ENCODE assay signal across 1 cellular context in the genomic region with DNA sequence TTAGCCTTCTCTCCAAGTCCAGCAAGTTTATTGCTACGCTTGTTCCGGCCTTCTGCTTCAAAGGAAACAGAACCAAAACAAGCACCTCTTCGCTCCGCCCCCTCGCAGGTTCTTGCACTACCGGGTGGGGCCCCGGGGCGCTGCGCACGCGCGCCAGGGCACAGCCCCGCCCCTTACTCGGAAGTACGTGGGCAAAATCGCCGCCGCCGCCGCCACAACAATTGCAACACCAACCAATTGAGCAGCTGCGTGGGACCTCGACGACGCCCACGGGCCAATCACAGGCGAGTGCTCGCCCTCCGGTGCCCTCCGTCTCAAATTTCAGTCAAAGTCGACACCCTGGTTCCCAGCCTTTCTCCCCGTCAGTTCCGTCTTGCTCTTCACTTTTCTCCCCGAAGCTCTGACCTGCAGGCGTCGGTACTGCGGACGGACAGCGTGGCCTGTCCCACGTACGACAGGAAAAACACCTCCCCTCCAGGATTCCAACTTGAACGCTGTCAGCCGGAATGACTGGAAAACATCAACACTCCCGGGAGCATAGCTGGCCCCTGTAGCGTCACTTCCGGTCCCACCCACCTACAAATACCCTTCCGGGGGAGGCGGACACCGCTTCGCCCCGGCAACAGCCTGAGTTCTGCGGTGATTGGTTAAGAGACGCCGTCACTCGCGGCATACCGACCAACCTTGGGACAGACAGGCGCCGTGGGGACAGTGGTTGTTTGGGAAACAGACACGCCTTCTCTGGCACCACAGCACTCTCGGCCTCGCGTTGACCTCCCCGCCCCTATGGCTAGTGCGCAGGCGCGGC.
A peak's percentile ranks its signal among the peaks of the same experiment; 100 is the strongest.
TF ChIP-seq lines count a peak whose summit lies in the region.

No MANE protein-coding gene starts in this region.

TF ChIP-seq in GM12878, 131 proteins besides CTCF, POLR2A, EP300 and RAD21 (continues in another document):
- TF ChIP-seq NR2C1 (IDR thresholded peaks at IDR 0.05) = peak; percentile 88
- TF ChIP-seq NFIC (IDR thresholded peaks at IDR 0.05; ENCODE audit: low read depth, low read length) = no peak
- peak; percentile 72 for TF ChIP-seq SMAD1 (IDR thresholded peaks at IDR 0.05; ENCODE audit: low read depth, partially characterized antibody)
- TF ChIP-seq PML (IDR thresholded peaks at IDR 0.05; ENCODE audit: low read length) = peak; percentile 57; the same call in 1 of the 2 replicates
- TF ChIP-seq ZZZ3 (IDR thresholded peaks at IDR 0.05; ENCODE audit: control insufficient read depth, insufficient read length, low read depth) = no peak
- no peak for TF ChIP-seq IKZF2 (IDR thresholded peaks at IDR 0.05)
- peak; percentile 89 for TF ChIP-seq CREM (IDR thresholded peaks at IDR 0.05; ENCODE audit: low read depth)
- TF ChIP-seq MEF2B (IDR thresholded peaks at IDR 0.05; ENCODE audit: partially characterized antibody, poor library complexity, severe bottlenecking) = peak; percentile 20
- TF ChIP-seq CREB1 (IDR thresholded peaks at IDR 0.05; ENCODE audit: low read depth) = peak; percentile 91
- TF ChIP-seq, protein P1, sequence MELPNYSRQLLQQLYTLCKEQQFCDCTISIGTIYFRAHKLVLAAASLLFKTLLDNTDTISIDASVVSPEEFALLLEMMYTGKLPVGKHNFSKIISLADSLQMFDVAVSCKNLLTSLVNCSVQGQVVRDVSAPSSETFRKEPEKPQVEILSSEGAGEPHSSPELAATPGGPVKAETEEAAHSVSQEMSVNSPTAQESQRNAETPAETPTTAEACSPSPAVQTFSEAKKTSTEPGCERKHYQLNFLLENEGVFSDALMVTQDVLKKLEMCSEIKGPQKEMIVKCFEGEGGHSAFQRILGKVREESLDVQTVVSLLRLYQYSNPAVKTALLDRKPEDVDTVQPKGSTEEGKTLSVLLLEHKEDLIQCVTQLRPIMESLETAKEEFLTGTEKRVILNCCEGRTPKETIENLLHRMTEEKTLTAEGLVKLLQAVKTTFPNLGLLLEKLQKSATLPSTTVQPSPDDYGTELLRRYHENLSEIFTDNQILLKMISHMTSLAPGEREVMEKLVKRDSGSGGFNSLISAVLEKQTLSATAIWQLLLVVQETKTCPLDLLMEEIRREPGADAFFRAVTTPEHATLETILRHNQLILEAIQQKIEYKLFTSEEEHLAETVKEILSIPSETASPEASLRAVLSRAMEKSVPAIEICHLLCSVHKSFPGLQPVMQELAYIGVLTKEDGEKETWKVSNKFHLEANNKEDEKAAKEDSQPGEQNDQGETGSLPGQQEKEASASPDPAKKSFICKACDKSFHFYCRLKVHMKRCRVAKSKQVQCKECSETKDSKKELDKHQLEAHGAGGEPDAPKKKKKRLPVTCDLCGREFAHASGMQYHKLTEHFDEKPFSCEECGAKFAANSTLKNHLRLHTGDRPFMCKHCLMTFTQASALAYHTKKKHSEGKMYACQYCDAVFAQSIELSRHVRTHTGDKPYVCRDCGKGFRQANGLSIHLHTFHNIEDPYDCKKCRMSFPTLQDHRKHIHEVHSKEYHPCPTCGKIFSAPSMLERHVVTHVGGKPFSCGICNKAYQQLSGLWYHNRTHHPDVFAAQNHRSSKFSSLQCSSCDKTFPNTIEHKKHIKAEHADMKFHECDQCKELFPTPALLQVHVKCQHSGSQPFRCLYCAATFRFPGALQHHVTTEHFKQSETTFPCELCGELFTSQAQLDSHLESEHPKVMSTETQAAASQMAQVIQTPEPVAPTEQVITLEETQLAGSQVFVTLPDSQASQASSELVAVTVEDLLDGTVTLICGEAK (IDR thresholded peaks at IDR 0.05; ENCODE audit: borderline replicate concordance) = peak; percentile 93
- peak; percentile 58 for TF ChIP-seq FOXK2 (IDR thresholded peaks at IDR 0.05)
- TF ChIP-seq RFX5 (IDR thresholded peaks at IDR 0.05; ENCODE audit: low read depth, low read length) = peak; percentile 88
- no peak for TF ChIP-seq CBX3 (IDR thresholded peaks at IDR 0.05; ENCODE audit: borderline replicate concordance, low read depth)
- peak; percentile 66 for TF ChIP-seq TAF1 (IDR thresholded peaks at IDR 0.05; ENCODE audit: borderline replicate concordance, low read depth, low read length)
- TF ChIP-seq, protein P2, sequence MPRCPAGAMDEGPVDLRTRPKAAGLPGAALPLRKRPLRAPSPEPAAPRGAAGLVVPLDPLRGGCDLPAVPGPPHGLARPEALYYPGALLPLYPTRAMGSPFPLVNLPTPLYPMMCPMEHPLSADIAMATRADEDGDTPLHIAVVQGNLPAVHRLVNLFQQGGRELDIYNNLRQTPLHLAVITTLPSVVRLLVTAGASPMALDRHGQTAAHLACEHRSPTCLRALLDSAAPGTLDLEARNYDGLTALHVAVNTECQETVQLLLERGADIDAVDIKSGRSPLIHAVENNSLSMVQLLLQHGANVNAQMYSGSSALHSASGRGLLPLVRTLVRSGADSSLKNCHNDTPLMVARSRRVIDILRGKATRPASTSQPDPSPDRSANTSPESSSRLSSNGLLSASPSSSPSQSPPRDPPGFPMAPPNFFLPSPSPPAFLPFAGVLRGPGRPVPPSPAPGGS (IDR thresholded peaks at IDR 0.05; ENCODE audit: borderline replicate concordance, insufficient read depth, low read depth, low read length, poor library complexity, severe bottlenecking) = no peak
- peak; percentile 84 for TF ChIP-seq NBN (IDR thresholded peaks at IDR 0.05)
- peak; percentile 50 for TF ChIP-seq NR2F1 (conservative IDR thresholded peaks at IDR 0.05)
- TF ChIP-seq KAT2A (conservative IDR thresholded peaks at IDR 0.05; ENCODE audit: control insufficient read depth, low read depth, low read length) = no peak
- no peak for TF ChIP-seq JUNB (IDR thresholded peaks at IDR 0.05)
- TF ChIP-seq SIN3A (IDR thresholded peaks at IDR 0.05; ENCODE audit: low read depth, low read length) = peak; percentile 61; the same call in 1 of the 2 replicates
- no peak for TF ChIP-seq TCF12 (IDR thresholded peaks at IDR 0.05; ENCODE audit: low read depth, low read length)
- TF ChIP-seq MEF2A (IDR thresholded peaks at IDR 0.05; ENCODE audit: insufficient read depth, low read depth, low read length) = no peak
- no peak; the same call in 1 of the 2 replicates for TF ChIP-seq RUNX3 (IDR thresholded peaks at IDR 0.05; ENCODE audit: low read length)
- no peak for TF ChIP-seq ETV6 (conservative IDR thresholded peaks at IDR 0.05 in 1 of 2, IDR thresholded peaks at IDR 0.05 in 1 of 2; ENCODE audit: borderline replicate concordance in 1 of 2, low read depth in 1 of 2)
- TF ChIP-seq, protein P3, sequence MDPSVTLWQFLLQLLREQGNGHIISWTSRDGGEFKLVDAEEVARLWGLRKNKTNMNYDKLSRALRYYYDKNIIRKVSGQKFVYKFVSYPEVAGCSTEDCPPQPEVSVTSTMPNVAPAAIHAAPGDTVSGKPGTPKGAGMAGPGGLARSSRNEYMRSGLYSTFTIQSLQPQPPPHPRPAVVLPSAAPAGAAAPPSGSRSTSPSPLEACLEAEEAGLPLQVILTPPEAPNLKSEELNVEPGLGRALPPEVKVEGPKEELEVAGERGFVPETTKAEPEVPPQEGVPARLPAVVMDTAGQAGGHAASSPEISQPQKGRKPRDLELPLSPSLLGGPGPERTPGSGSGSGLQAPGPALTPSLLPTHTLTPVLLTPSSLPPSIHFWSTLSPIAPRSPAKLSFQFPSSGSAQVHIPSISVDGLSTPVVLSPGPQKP (IDR thresholded peaks at IDR 0.05; ENCODE audit: low read depth, low read length) = peak; percentile 73
- no peak for TF ChIP-seq KDM1A (IDR thresholded peaks at IDR 0.05; ENCODE audit: borderline replicate concordance)
- no peak for TF ChIP-seq YBX1 (IDR thresholded peaks at IDR 0.05)
- peak; percentile 48; the same call in 1 of the 2 replicates for TF ChIP-seq CHD2 (IDR thresholded peaks at IDR 0.05; ENCODE audit: borderline replicate concordance, low read depth, low read length)
- no peak for TF ChIP-seq RCOR1 (conservative IDR thresholded peaks at IDR 0.05; ENCODE audit: low read depth, low read length)
- TF ChIP-seq, protein P4, sequence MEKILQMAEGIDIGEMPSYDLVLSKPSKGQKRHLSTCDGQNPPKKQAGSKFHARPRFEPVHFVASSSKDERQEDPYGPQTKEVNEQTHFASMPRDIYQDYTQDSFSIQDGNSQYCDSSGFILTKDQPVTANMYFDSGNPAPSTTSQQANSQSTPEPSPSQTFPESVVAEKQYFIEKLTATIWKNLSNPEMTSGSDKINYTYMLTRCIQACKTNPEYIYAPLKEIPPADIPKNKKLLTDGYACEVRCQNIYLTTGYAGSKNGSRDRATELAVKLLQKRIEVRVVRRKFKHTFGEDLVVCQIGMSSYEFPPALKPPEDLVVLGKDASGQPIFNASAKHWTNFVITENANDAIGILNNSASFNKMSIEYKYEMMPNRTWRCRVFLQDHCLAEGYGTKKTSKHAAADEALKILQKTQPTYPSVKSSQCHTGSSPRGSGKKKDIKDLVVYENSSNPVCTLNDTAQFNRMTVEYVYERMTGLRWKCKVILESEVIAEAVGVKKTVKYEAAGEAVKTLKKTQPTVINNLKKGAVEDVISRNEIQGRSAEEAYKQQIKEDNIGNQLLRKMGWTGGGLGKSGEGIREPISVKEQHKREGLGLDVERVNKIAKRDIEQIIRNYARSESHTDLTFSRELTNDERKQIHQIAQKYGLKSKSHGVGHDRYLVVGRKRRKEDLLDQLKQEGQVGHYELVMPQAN (conservative IDR thresholded peaks at IDR 0.05) = peak; percentile 62; the same call in 1 of the 2 replicates
- TF ChIP-seq RBBP5 (conservative IDR thresholded peaks at IDR 0.05) = no peak
- TF ChIP-seq GABPA (IDR thresholded peaks at IDR 0.05; ENCODE audit: low read depth) = peak; percentile 90
- TF ChIP-seq, protein P5, sequence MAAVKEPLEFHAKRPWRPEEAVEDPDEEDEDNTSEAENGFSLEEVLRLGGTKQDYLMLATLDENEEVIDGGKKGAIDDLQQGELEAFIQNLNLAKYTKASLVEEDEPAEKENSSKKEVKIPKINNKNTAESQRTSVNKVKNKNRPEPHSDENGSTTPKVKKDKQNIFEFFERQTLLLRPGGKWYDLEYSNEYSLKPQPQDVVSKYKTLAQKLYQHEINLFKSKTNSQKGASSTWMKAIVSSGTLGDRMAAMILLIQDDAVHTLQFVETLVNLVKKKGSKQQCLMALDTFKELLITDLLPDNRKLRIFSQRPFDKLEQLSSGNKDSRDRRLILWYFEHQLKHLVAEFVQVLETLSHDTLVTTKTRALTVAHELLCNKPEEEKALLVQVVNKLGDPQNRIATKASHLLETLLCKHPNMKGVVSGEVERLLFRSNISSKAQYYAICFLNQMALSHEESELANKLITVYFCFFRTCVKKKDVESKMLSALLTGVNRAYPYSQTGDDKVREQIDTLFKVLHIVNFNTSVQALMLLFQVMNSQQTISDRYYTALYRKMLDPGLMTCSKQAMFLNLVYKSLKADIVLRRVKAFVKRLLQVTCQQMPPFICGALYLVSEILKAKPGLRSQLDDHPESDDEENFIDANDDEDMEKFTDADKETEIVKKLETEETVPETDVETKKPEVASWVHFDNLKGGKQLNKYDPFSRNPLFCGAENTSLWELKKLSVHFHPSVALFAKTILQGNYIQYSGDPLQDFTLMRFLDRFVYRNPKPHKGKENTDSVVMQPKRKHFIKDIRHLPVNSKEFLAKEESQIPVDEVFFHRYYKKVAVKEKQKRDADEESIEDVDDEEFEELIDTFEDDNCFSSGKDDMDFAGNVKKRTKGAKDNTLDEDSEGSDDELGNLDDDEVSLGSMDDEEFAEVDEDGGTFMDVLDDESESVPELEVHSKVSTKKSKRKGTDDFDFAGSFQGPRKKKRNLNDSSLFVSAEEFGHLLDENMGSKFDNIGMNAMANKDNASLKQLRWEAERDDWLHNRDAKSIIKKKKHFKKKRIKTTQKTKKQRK (IDR thresholded peaks at IDR 0.05; ENCODE audit: low read depth, low read length) = 0 out of 2 replicates have a peak, but pooled peaks have one; percentile 21
- TF ChIP-seq PAX5 (IDR thresholded peaks at IDR 0.05; ENCODE audit: borderline replicate concordance, low read depth, low read length) = 0 out of 2 replicates have a peak, but pooled peaks have one; percentile 25
- no peak for TF ChIP-seq GATAD2B (conservative IDR thresholded peaks at IDR 0.05; ENCODE audit: low read depth)
- TF ChIP-seq, protein P6, sequence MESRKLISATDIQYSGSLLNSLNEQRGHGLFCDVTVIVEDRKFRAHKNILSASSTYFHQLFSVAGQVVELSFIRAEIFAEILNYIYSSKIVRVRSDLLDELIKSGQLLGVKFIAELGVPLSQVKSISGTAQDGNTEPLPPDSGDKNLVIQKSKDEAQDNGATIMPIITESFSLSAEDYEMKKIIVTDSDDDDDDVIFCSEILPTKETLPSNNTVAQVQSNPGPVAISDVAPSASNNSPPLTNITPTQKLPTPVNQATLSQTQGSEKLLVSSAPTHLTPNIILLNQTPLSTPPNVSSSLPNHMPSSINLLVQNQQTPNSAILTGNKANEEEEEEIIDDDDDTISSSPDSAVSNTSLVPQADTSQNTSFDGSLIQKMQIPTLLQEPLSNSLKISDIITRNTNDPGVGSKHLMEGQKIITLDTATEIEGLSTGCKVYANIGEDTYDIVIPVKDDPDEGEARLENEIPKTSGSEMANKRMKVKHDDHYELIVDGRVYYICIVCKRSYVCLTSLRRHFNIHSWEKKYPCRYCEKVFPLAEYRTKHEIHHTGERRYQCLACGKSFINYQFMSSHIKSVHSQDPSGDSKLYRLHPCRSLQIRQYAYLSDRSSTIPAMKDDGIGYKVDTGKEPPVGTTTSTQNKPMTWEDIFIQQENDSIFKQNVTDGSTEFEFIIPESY (IDR thresholded peaks at IDR 0.05) = no peak
- peak; percentile 57; the same call in 1 of the 2 replicates for TF ChIP-seq ATF7 (IDR thresholded peaks at IDR 0.05; ENCODE audit: low read depth)
- TF ChIP-seq MXI1 (IDR thresholded peaks at IDR 0.05; ENCODE audit: low read depth, low read length) = peak; percentile 40; the same call in 1 of the 2 replicates
- no peak for TF ChIP-seq SREBF2 (IDR thresholded peaks at IDR 0.05; ENCODE audit: low read length)
- TF ChIP-seq RB1 (IDR thresholded peaks at IDR 0.05; ENCODE audit: borderline replicate concordance) = peak; percentile 18; the same call in 1 of the 2 replicates
- TF ChIP-seq, protein P7, sequence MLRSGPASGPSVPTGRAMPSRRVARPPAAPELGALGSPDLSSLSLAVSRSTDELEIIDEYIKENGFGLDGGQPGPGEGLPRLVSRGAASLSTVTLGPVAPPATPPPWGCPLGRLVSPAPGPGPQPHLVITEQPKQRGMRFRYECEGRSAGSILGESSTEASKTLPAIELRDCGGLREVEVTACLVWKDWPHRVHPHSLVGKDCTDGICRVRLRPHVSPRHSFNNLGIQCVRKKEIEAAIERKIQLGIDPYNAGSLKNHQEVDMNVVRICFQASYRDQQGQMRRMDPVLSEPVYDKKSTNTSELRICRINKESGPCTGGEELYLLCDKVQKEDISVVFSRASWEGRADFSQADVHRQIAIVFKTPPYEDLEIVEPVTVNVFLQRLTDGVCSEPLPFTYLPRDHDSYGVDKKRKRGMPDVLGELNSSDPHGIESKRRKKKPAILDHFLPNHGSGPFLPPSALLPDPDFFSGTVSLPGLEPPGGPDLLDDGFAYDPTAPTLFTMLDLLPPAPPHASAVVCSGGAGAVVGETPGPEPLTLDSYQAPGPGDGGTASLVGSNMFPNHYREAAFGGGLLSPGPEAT (IDR thresholded peaks at IDR 0.05; ENCODE audit: low read depth) = peak; percentile 80
- peak in 1 of 2 experiments; percentile 44; a peak in 1 of 3 replicates for TF ChIP-seq EGR1 (IDR thresholded peaks at IDR 0.05; ENCODE audit: borderline replicate concordance in 1 of 2, low read depth in 2 of 2, low read length in 2 of 2)
- TF ChIP-seq, protein P8, sequence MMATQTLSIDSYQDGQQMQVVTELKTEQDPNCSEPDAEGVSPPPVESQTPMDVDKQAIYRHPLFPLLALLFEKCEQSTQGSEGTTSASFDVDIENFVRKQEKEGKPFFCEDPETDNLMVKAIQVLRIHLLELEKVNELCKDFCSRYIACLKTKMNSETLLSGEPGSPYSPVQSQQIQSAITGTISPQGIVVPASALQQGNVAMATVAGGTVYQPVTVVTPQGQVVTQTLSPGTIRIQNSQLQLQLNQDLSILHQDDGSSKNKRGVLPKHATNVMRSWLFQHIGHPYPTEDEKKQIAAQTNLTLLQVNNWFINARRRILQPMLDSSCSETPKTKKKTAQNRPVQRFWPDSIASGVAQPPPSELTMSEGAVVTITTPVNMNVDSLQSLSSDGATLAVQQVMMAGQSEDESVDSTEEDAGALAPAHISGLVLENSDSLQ (IDR thresholded peaks at IDR 0.05) = peak; percentile 98
- TF ChIP-seq SMAD5 (IDR thresholded peaks at IDR 0.05; ENCODE audit: low read depth) = peak; percentile 67; the same call in 1 of the 2 replicates
